Comparison of ENCODE assay signal across 32 cellular contexts in the genomic region with DNA sequence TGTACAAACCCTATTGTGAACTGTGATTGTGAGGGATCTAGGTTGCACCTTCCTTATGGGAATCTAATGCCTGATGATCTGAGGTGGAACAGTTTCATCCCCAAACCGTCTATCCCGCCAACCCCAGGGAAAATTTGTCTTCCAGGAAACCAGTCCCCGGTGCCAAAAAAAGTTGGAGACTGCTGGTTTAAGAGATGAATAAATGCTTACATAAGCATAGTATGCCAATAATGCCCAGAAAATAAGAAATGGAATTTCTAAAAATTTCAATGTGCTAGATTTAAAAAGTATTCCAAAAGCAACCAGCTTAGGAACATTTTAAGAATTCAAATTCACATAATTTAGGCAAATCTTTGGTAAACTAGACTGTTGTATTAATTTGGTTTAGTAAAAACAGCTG. TPM values are rescaled to one million over a fixed set of nuclear protein-coding genes. Genes with fewer than 3 reads are reported as not detected.
"Had no signal": no experiment of that assay in that cellular context is flagged by ENCODE, and none has a peak within 500 bp of the region (broad histone marks: within the 10 kb centered on the region; RNA-seq: fewer than 3 reads in every experiment).

No MANE protein-coding gene starts in this region.

- H3K27me3 ChIP-seq: colonic mucosa, esophagus squamous epithelium, gastrocnemius medialis had no signal

- DNase-seq: colonic mucosa; cortex of kidney; effector CD8-positive, alpha-beta T cell; effector memory CD8-positive, alpha-beta T cell; endodermal cell; erythroblast; esophagus squamous epithelium; foreskin fibroblast; foreskin melanocyte; gastrocnemius medialis; glutamatergic neuron; head of caudate nucleus; heart right ventricle; hippocampal formation; left cardiac atrium; left lung; left ventricle myocardium superior; lower lobe of right lung; mesenchymal stem cell; mucosa of descending colon had no signal

- H3K9me3 ChIP-seq: colonic mucosa, esophagus squamous epithelium, gastrocnemius medialis, heart right ventricle, left lung, lower lobe of right lung, mucosa of descending colon had no signal

- H3K36me3 ChIP-seq: colonic mucosa, esophagus squamous epithelium, gastrocnemius medialis, heart right ventricle, left lung, lower lobe of right lung had no signal

- FAIRE-seq: endometrium, keratinocyte had no signal

- ATAC-seq: effector memory CD8-positive, alpha-beta T cell; esophagus mucosa; gastrocnemius medialis; heart right ventricle; left cardiac atrium; left lung; left ventricle myocardium superior; lower lobe of right lung; mucosa of descending colon had no signal

- H3K4me3 ChIP-seq: colonic mucosa, esophagus squamous epithelium, gastrocnemius medialis, heart right ventricle, left lung, lower lobe of right lung, mucosa of descending colon had no signal

- H3K27ac ChIP-seq: colonic mucosa, epithelial cell of prostate, esophagus squamous epithelium, gastrocnemius medialis, heart right ventricle, left lung, lower lobe of right lung had no signal

- H3K4me1 ChIP-seq: colonic mucosa had no signal

RNA-seq across cellular contexts. Expression of a gene that starts 5.4 kb away (rescaled TPM):
- total RNA-seq: chondrocyte, colonic mucosa, dermis microvascular lymphatic vessel endothelial cell, endodermal cell, esophagus mucosa, esophagus squamous epithelium, gastrocnemius medialis, glomerular endothelial cell, heart right ventricle, kidney epithelial cell, left cardiac atrium, left lung, left ventricle myocardium superior, lower leg skin, lower lobe of right lung, lung microvascular endothelial cell, mesenteric fat pad, mesothelial cell of epicardium, mucosa of descending colon had no signal
- polyA plus RNA-seq: heart right ventricle, keratinocyte had no signal

RNA-seq across cellular contexts. Expression of a gene that starts 6.6 kb away (rescaled TPM):
- total RNA-seq: chondrocyte, colonic mucosa, dermis microvascular lymphatic vessel endothelial cell, endodermal cell, esophagus mucosa, esophagus squamous epithelium, gastrocnemius medialis, glomerular endothelial cell, heart right ventricle, kidney epithelial cell, left cardiac atrium, left lung, left ventricle myocardium superior, lower leg skin, lower lobe of right lung, lung microvascular endothelial cell, mesenteric fat pad, mesothelial cell of epicardium, mucosa of descending colon had no signal
- polyA plus RNA-seq: heart right ventricle, keratinocyte had no signal
